In genomic region chr18:58100154-58100553, GRCh38 we compare ENCODE assay signal across 15 cellular contexts. TPM values are rescaled to one million over a fixed set of nuclear protein-coding genes. Genes with fewer than 3 reads are reported as not detected.
DNase-seq lines count a peak whose midpoint lies in the region; ATAC-seq and TF ChIP-seq lines count a peak whose summit lies in the region.
"Had no signal": no experiment of that assay in that cellular context is flagged by ENCODE, and none has a peak within 500 bp of the region (broad histone marks: within the 10 kb centered on the region; RNA-seq: fewer than 3 reads in every experiment).

No MANE protein-coding gene starts in this region.

- H3K9ac ChIP-seq in MM.1S (ENCODE audit: low read length), result no peak overlapping the region

- H3K79me2 ChIP-seq in MM.1S (ENCODE audit: low read length), result no peaks in the 10 kb centered on the region

- H3K27ac Mint-ChIP-seq in CD4-positive, alpha-beta T cell, result no peak overlapping the region
- H3K27ac Mint-ChIP-seq: activated T-cell treated with anti-CD3 and anti-CD28 coated beads, Interleukin-2, amount 50 U/mL, for 24 hours; naive thymus-derived CD4-positive, alpha-beta T cell; stimulated activated naive CD8-positive, alpha-beta T cell treated with anti-CD3 and anti-CD28 coated beads, Interleukin-15, amount 100 ng/mL, for 72 hours had no signal

- H3K36me3 Mint-ChIP-seq in CD4-positive, alpha-beta T cell (ENCODE audit: low read depth), result no peaks in the 10 kb centered on the region
- H3K36me3 Mint-ChIP-seq: naive thymus-derived CD4-positive, alpha-beta T cell had no signal

- TF ChIP-seq CTCF in MM.1S (IDR thresholded peaks at IDR 0.05; ENCODE audit: low read length) (no peak), lower lobe of right lung (IDR thresholded peaks at IDR 0.05) (no peak), uterus (IDR thresholded peaks at IDR 0.05) (no peak)
- TF ChIP-seq CTCF in CD4-positive, alpha-beta T cell (IDR thresholded peaks at IDR 0.05), result no peak

- 0 out of 2 replicates have a peak overlapping the region, but pooled peaks have one; percentile 7 for H2AFZ ChIP-seq in MM.1S (ENCODE audit: low read length)

- H3K4me1 ChIP-seq in MM.1S (ENCODE audit: low read length), result peaks cover 13% of the 10 kb centered on the region
- H3K4me1 ChIP-seq in lower lobe of right lung, result peaks cover 54% of the 10 kb centered on the region
- no peaks in the 10 kb centered on the region for H3K4me1 ChIP-seq in uterus
- H3K4me1 ChIP-seq: BE2C had no signal

- no peaks in the 10 kb centered on the region for H3K9me3 Mint-ChIP-seq in CD4-positive, alpha-beta T cell
- H3K9me3 Mint-ChIP-seq: activated T-cell treated with anti-CD3 and anti-CD28 coated beads, Interleukin-2, amount 50 U/mL, for 24 hours; stimulated activated naive CD8-positive, alpha-beta T cell treated with anti-CD3 and anti-CD28 coated beads, Interleukin-15, amount 100 ng/mL, for 72 hours had no signal

- peaks cover 14% of the 10 kb centered on the region for H3K27me3 Mint-ChIP-seq in CD4-positive, alpha-beta T cell

- peak; percentile 67 for ATAC-seq in GM18517 (IDR thresholded peaks at IDR 0.05; ENCODE audit: unreplicated experiment)
- peak; percentile 50 for ATAC-seq in GM21529 (IDR thresholded peaks at IDR 0.05; ENCODE audit: unreplicated experiment)
- ATAC-seq in lower lobe of right lung, result no peak
- no peak for ATAC-seq in HG02973 (IDR thresholded peaks at IDR 0.05; ENCODE audit: unreplicated experiment)
- no peak for ATAC-seq in CD4-positive, alpha-beta T cell (ENCODE audit: poor library complexity)
- ATAC-seq: naive thymus-derived CD4-positive, alpha-beta T cell; stimulated activated naive CD8-positive, alpha-beta T cell treated with anti-CD3 and anti-CD28 coated beads, Interleukin-15, amount 100 ng/mL, for 72 hours had no signal

- H3K27ac ChIP-seq in MM.1S (ENCODE audit: low read length), result peak overlapping the region; percentile 40; the same call in 1 of the 2 replicates
- peak overlapping the region; percentile 25 for H3K27ac ChIP-seq in lower lobe of right lung
- H3K27ac ChIP-seq in CD4-positive, alpha-beta T cell (ENCODE audit: low read depth, low read length), result no peak overlapping the region
- H3K27ac ChIP-seq in uterus, result no peak overlapping the region

- H3K4me1 Mint-ChIP-seq in CD4-positive, alpha-beta T cell (ENCODE audit: low read depth), result peaks cover 8% of the 10 kb centered on the region

- H3K27me3 ChIP-seq in MM.1S (replicated peaks; ENCODE audit: insufficient read depth, low read length), result no peaks in the 10 kb centered on the region
- no peaks in the 10 kb centered on the region for H3K27me3 ChIP-seq in lower lobe of right lung (ENCODE audit: low read depth)
- H3K27me3 ChIP-seq in CD4-positive, alpha-beta T cell (ENCODE audit: control insufficient read depth, insufficient read depth, low read length), result no peaks in the 10 kb centered on the region
- H3K27me3 ChIP-seq in uterus, result no peaks in the 10 kb centered on the region
- H3K27me3 ChIP-seq: BE2C had no signal

- intact Hi-C loops in lower lobe of right lung (cut with DNase I), result no loop called here
- intact Hi-C loops in CD4-positive, alpha-beta T cell (cut with DNase I, micrococcal nuclease), result no loop called here
- intact Hi-C loops in uterus (cut with DNase I; ENCODE audit: low total_unique reads), result no loop called here

- H3K36me3 ChIP-seq in MM.1S (replicated peaks; ENCODE audit: insufficient read depth, low read length) (no peaks in the 10 kb centered on the region), lower lobe of right lung (no peaks in the 10 kb centered on the region), uterus (no peaks in the 10 kb centered on the region)
- H3K36me3 ChIP-seq: BE2C had no signal

- peak overlapping the region; percentile 33; the same call in 1 of the 2 replicates for H3K4me2 ChIP-seq in MM.1S (ENCODE audit: low read depth, low read length)

- CTCF ChIA-PET in CD4-positive, alpha-beta T cell (lab: Charles Lee), result no interaction called here

- H3K9me2 ChIP-seq in MM.1S (replicated peaks; ENCODE audit: insufficient read depth, low read length), result no peaks in the 10 kb centered on the region

- TF ChIP-seq POLR2A in uterus (IDR thresholded peaks at IDR 0.05), result no peak

- H3K4me3 ChIP-seq in MM.1S (ENCODE audit: low read length) (no peak overlapping the region), lower lobe of right lung (no peak overlapping the region), uterus (no peak overlapping the region)

- no peak overlapping the region for H3K4me3 Mint-ChIP-seq in CD4-positive, alpha-beta T cell
- H3K4me3 Mint-ChIP-seq: activated T-cell treated with anti-CD3 and anti-CD28 coated beads, Interleukin-2, amount 50 U/mL, for 24 hours; naive thymus-derived CD4-positive, alpha-beta T cell; stimulated activated naive CD8-positive, alpha-beta T cell treated with anti-CD3 and anti-CD28 coated beads, Interleukin-15, amount 100 ng/mL, for 72 hours had no signal

- no peaks in the 10 kb centered on the region for H3F3A ChIP-seq in MM.1S (ENCODE audit: insufficient read depth, low read length)

- POLR2A ChIA-PET in CD4-positive, alpha-beta T cell (lab: Charles Lee), result no interaction called here

- H3K9me3 ChIP-seq in MM.1S (replicated peaks; ENCODE audit: insufficient read depth, low read length) (no peaks in the 10 kb centered on the region), lower lobe of right lung (no peaks in the 10 kb centered on the region), uterus (no peaks in the 10 kb centered on the region)
- H3K9me3 ChIP-seq in CD4-positive, alpha-beta T cell (ENCODE audit: control insufficient read depth, low read length), result no peaks in the 10 kb centered on the region
- H3K9me3 ChIP-seq: BE2C had no signal

- H4K20me1 ChIP-seq in MM.1S (ENCODE audit: insufficient read depth, low read length), result no peaks in the 10 kb centered on the region

- DNase-seq in MM.1S (peak; percentile 60), lower lobe of right lung (no peak), NCI-H1694 treated with DMSO at 0.1 percent for 48 hours (lab: John Stamatoyannopoulos, UW) (no peak), uterus (no peak)
- DNase-seq in CD4-positive, alpha-beta T cell, result no peak
- DNase-seq: activated CD4-positive, CD25-positive, alpha-beta regulatory T cell treated with anti-CD3 and anti-CD28 coated beads, Interleukin-2, amount 50 U/mL, for 72 hours; activated T-cell treated with anti-CD3 and anti-CD28 coated beads, Interleukin-2, amount 50 U/mL, for 24 hours; BE2C; effector CD8-positive, alpha-beta T cell; foreskin fibroblast; naive thymus-derived CD4-positive, alpha-beta T cell; stimulated activated naive CD8-positive, alpha-beta T cell treated with anti-CD3 and anti-CD28 coated beads, Interleukin-15, amount 100 ng/mL, for 72 hours had no signal

RNA-seq across cellular contexts. Expression of gene NEDD4L, which starts 56.1 kb away (rescaled TPM):
- total RNA-seq in lower lobe of right lung (203 TPM), uterus (10 to 100 TPM in 3 of 4 donors, 1 to 10 TPM in 1; 6.2 to 45.9 (median 32.3) TPM)
- total RNA-seq in CD4-positive, alpha-beta T cell, result 10 to 100 TPM; 11.2 to 13.7 TPM

Comparison
In these comparisons a context has a peak if more than half of its experiments do, and no peak if none do; other contexts are left out.
1. ATAC-seq: peak in GM18517 (single experiment) and GM21529 (single experiment); none in lower lobe of right lung (0 of 2), HG02973 (single experiment) and CD4-positive, alpha-beta T cell (single experiment).
2. H3K27ac ChIP-seq: peak in MM.1S (single experiment) and lower lobe of right lung (single experiment); none in CD4-positive, alpha-beta T cell (single experiment) and uterus (0 of 2).